11 cellular contexts compared by ENCODE assay signal in the genomic region with DNA sequence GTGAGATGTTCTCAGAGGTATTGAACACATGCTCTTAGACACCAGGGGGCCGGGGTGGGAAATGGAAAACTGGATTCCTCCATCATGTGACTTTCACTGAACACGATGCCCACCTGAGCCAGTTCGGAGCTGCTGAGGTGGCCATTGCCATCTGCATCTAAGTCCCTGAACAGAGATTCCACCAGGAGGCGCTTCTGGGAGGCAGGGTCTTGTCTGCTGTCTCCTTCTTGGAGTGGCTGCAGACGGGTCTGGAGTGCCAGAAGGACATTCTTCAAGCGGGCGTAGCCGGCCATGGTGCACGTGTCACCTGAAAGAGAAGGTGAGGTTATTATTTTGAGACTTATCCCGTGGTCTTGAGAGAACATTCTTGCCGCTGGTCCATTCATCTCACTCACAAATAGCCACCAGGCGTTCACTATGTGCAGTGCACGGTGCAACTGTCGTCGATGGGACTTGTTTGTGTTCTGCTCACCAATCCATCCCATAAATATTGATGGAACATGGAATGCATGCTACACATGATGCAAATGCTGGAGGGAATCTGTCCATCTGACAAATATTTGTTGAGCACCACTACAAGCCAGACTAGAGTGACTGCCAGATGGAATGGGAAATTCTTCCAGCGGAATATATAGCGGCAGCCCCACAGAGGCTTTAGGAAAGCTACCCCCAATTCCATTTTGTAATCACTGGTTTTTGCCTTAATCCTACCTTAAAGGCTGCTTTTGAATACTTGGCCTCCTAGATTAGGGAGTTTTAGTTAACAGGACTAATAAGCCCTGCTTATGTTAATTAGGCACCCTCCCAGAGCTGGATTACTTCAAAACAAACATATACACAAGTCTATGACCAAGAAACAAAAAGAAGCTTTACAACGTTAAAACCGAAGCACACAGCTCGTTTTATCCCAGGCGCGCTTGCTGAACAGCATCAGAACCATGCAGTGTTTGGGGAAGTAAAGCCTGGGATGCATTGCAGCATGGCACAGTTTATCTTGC.
DNase-seq lines count a peak whose midpoint lies in the region; ATAC-seq, FAIRE-seq and TF ChIP-seq lines count a peak whose summit lies in the region.
"Had no signal": no experiment of that assay in that cellular context is flagged by ENCODE, and none has a peak within 500 bp of the region (broad histone marks: within the 10 kb centered on the region; RNA-seq: fewer than 3 reads in every experiment).

No MANE protein-coding gene starts in this region.

- no TSS peak for BruUV-seq in OCI-LY7 (replicated peaks; lab: Mats Ljungman, UMichigan)

- no peak overlapping the region for H3K27ac Mint-ChIP-seq in T-cell
- H3K27ac Mint-ChIP-seq: dendritic cell treated with granulocyte-macrophage colony-stimulating factor and Interleukin-4, amounts not matched to agents 40 ng/mL and 50 ng/mL, for 4 days; nephron; T-helper 1 cell treated with Interleukin-12 subunit alpha and Interleukin-12 subunit beta and Interleukin-4 antibody, amounts not matched to agents 30 μg/mL and 1 μg/mL, for 36 hours had no signal

- no peak overlapping the region for H2AFZ ChIP-seq in OCI-LY7 (ENCODE audit: low read length)

- H3K36me3 Mint-ChIP-seq in T-cell = no peaks in the 10 kb centered on the region

- H3K9me3 Mint-ChIP-seq in T-cell = no peaks in the 10 kb centered on the region
- H3K9me3 Mint-ChIP-seq: dendritic cell treated with granulocyte-macrophage colony-stimulating factor and Interleukin-4, amounts not matched to agents 40 ng/mL and 50 ng/mL, for 4 days; nephron; T-helper 1 cell treated with Interleukin-12 subunit alpha and Interleukin-12 subunit beta and Interleukin-4 antibody, amounts not matched to agents 30 μg/mL and 1 μg/mL, for 36 hours had no signal

- peak in 1 of 2 experiments; percentile 87; a peak in 3 of 6 replicates for ATAC-seq in A549
- ATAC-seq in GM18519 (IDR thresholded peaks at IDR 0.05; ENCODE audit: low FRiP score, unreplicated experiment) = no peak
- ATAC-seq in GM19324 (IDR thresholded peaks at IDR 0.05; ENCODE audit: low FRiP score, unreplicated experiment) = no peak
- ATAC-seq in T-cell (replicated peaks in 1 of 4) = no peak

- no peaks in the 10 kb centered on the region for H4K20me1 ChIP-seq in OCI-LY7 (ENCODE audit: insufficient read depth, low read length)

- intact Hi-C loops in OCI-LY7 (cut with micrococcal nuclease; ENCODE audit: unreplicated experiment) = no loop called here

- H3K4me1 Mint-ChIP-seq in T-cell = peaks cover 0 to 6% (median 0%) of the 10 kb centered on the region in 3 donors
- H3K4me1 Mint-ChIP-seq: nephron had no signal

- H3K27me3 Mint-ChIP-seq in T-cell = peaks cover 0 to 4% of the 10 kb centered on the region in 2 donors
- H3K27me3 Mint-ChIP-seq: dendritic cell treated with granulocyte-macrophage colony-stimulating factor and Interleukin-4, amounts not matched to agents 40 ng/mL and 50 ng/mL, for 4 days had no signal

- no peaks in the 10 kb centered on the region for H3K4me1 ChIP-seq in A549
- no peaks in the 10 kb centered on the region for H3K4me1 ChIP-seq in OCI-LY7 (ENCODE audit: insufficient read depth, low read length, poor library complexity, severe bottlenecking)

- FAIRE-seq in A549 (lab: Jason Lieb, UNC) (no peak), HTR-8/SVneo (lab: Jason Lieb, UNC) (no peak)

- TF ChIP-seq CTCF in A549 (IDR thresholded peaks at IDR 0.05) (peak; percentile 34), GM12872 (IDR thresholded peaks at IDR 0.05; ENCODE audit: insufficient read depth, low read depth, low read length) (peak; percentile 49), OCI-LY7 (conservative IDR thresholded peaks at IDR 0.05; ENCODE audit: low read length) (peak; percentile 64), fibroblast of villous mesenchyme (IDR thresholded peaks at IDR 0.05; ENCODE audit: insufficient read depth, low read depth, low read length) (peak; percentile 48)

- H3K79me2 ChIP-seq in OCI-LY7 (ENCODE audit: insufficient read depth, low read depth, low read length) = no peaks in the 10 kb centered on the region

- TF ChIP-seq RAD21 in A549 (conservative IDR thresholded peaks at IDR 0.05 in 1 of 2, IDR thresholded peaks at IDR 0.05 in 1 of 2) = peak; percentile 21 to 37; a peak in 2 of 5 replicates

- TF ChIP-seq EP300 in A549 (IDR thresholded peaks at IDR 0.05) = no peak

- no peaks in the 10 kb centered on the region for H3K36me3 ChIP-seq in OCI-LY7 (ENCODE audit: insufficient read depth, low read length)

- 51% methylated on average over 22 of the region's 22 CpGs for WGBS in A549 (ENCODE audit: missing lambda C conversion rate)

- CTCF ChIA-PET in A549 (lab: Yijun Ruan, JAX) = interaction anchor here (0.7 to 5.3 kb wide), 5 partner anchors 16 to 206 kb away, joined by 3 to 23 read pairs (median 4); no protein-coding TSS in a partner anchor
- CTCF ChIA-PET in OCI-LY7 (lab: Charles Lee; ENCODE audit: unreplicated experiment) = no interaction called here
- CTCF ChIA-PET in T-cell (lab: Charles Lee) = no interaction called here

- no peak overlapping the region for H3K27ac ChIP-seq in A549
- H3K27ac ChIP-seq in OCI-LY7 (ENCODE audit: low read depth, low read length, poor library complexity, severe bottlenecking) = no peak overlapping the region

- no peak overlapping the region for H3K4me3 Mint-ChIP-seq in T-cell
- H3K4me3 Mint-ChIP-seq: dendritic cell treated with granulocyte-macrophage colony-stimulating factor and Interleukin-4, amounts not matched to agents 40 ng/mL and 50 ng/mL, for 4 days; nephron; T-helper 1 cell treated with Interleukin-12 subunit alpha and Interleukin-12 subunit beta and Interleukin-4 antibody, amounts not matched to agents 30 μg/mL and 1 μg/mL, for 36 hours had no signal

- no peaks in the 10 kb centered on the region for H3K9me2 ChIP-seq in OCI-LY7 (ENCODE audit: insufficient read depth, low read length)

- no peak for TF ChIP-seq POLR2A in A549 (IDR thresholded peaks at IDR 0.05; ENCODE audit: low read length)

- POLR2A ChIA-PET in A549 (lab: Yijun Ruan, JAX) = no interaction called here
- POLR2A ChIA-PET in OCI-LY7 (lab: Charles Lee) = interaction anchor here (1.0 kb wide), 1 partner anchor 30 kb away, joined by 3 read pairs; no protein-coding TSS in a partner anchor
- POLR2A ChIA-PET in T-cell (lab: Charles Lee) = no interaction called here

- DNase-seq in A549 (ENCODE audit: low read depth in 1 of 2, low spot score in 1 of 2) (peak; percentile 27 to 58), OCI-LY7 (ENCODE audit: low spot score) (peak; percentile 14), fibroblast of villous mesenchyme (ENCODE audit: low read depth) (peak; percentile 20), T-cell (no peak), HTR-8/SVneo (ENCODE audit: insufficient read length, low spot score) (no peak)

- H3K4me2 ChIP-seq in A549 (no peak overlapping the region), OCI-LY7 (ENCODE audit: low read length) (no peak overlapping the region)

- H3K4me3 ChIP-seq in A549 = no peak overlapping the region
- no peak overlapping the region for H3K4me3 ChIP-seq in OCI-LY7 (ENCODE audit: low read depth, low read length, poor library complexity, severe bottlenecking)
- no peak overlapping the region for H3K4me3 ChIP-seq in fibroblast of villous mesenchyme (ENCODE audit: low read depth, low read length)

- no peaks in the 10 kb centered on the region for H3K9me3 ChIP-seq in A549
- H3K9me3 ChIP-seq in OCI-LY7 (ENCODE audit: low read length) = no peaks in the 10 kb centered on the region

TF ChIP-seq in A549, 52 proteins besides CTCF, POLR2A, EP300 and RAD21:
- no peak for TF ChIP-seq NPAS2 (CRISPR knock-in tag; IDR thresholded peaks at IDR 0.05; ENCODE audit: borderline replicate concordance)
- no peak for TF ChIP-seq MYC (IDR thresholded peaks at IDR 0.05; ENCODE audit: borderline replicate concordance, low read length)
- peak; percentile 34; the same call in 1 of the 3 replicates for TF ChIP-seq SMC3 (IDR thresholded peaks at IDR 0.05)
- no peak for TF ChIP-seq FOSB (CRISPR knock-in tag; IDR thresholded peaks at IDR 0.05)
- no peak for TF ChIP-seq ZSCAN20 (CRISPR knock-in tag; IDR thresholded peaks at IDR 0.05)
- no peak for TF ChIP-seq RNF2 (IDR thresholded peaks at IDR 0.05; ENCODE audit: borderline replicate concordance, low read depth)
- TF ChIP-seq ZC3H11A (IDR thresholded peaks at IDR 0.05) = no peak
- no peak for TF ChIP-seq ZFP36 (IDR thresholded peaks at IDR 0.05; ENCODE audit: borderline replicate concordance, partially characterized antibody)

Comparison
In these comparisons a context has a peak if more than half of its experiments do, and no peak if none do; other contexts are left out.
1. DNase-seq: peak in A549 (2 of 2), OCI-LY7 (single experiment) and fibroblast of villous mesenchyme (single experiment); none in T-cell (0 of 34) and HTR-8/SVneo (single experiment).
2. Peak in every context shown above with its lines, with median percentiles within 50 percentile points of each other: CTCF ChIP-seq.